In the genomic region with DNA sequence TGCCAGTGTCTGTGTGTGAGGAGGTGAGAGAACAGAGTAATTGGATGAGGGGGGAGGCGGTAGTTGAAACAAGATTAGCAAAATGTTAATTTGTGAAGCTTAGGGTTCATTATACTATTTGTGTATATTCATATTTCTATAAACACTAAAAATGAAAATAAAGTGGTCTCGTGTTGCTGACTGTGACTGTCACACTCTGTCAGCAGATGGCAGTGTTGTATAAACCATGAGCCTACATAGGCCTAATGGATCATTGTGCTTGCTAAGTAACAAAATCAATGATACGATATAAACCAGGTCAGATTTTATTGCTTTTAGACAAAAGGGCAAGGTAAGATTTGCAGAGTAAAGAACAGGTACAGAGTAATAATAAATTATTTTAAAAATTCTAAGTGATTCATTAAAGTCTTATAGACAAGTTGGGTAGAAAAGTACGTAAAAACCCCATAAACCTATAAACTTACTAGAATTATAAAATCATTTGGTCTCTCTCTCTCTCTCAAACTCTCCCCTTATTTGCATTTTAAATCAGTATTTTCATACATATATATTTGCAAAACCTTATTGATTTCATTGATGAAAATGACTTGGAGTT, we compare ENCODE assay signal across 8 cellular contexts.
DNase-seq lines count a peak whose midpoint lies in the region; ATAC-seq and TF ChIP-seq lines count a peak whose summit lies in the region.

No MANE protein-coding gene starts in this region.

- ATAC-seq in GM18868 (IDR thresholded peaks at IDR 0.05; ENCODE audit: unreplicated experiment) (peak; percentile 41), GM21381 (IDR thresholded peaks at IDR 0.05; ENCODE audit: unreplicated experiment) (no peak), HG02981 (IDR thresholded peaks at IDR 0.05; ENCODE audit: unreplicated experiment) (no peak)

- no peaks in the 10 kb centered on the region for H4K20me1 ChIP-seq in fibroblast of lung (ENCODE audit: control insufficient read depth, extremely low read depth, insufficient read depth, low read length)

- H3K36me3 ChIP-seq in fibroblast of lung (ENCODE audit: control insufficient read depth, insufficient read depth, low read length) = no peaks in the 10 kb centered on the region

- no peak overlapping the region for H3K27ac Mint-ChIP-seq in osteocyte (ENCODE audit: unreplicated experiment)

- no peak overlapping the region for H3K4me2 ChIP-seq in fibroblast of lung (ENCODE audit: extremely low read depth, insufficient read depth, low read length)

- H3K4me1 ChIP-seq in fibroblast of lung (ENCODE audit: control insufficient read depth, extremely low read depth, insufficient read depth, low read length) = no peaks in the 10 kb centered on the region

- no peak overlapping the region for H3K27ac ChIP-seq in fibroblast of lung (ENCODE audit: insufficient read depth, low read length)

- no peaks in the 10 kb centered on the region for H3K4me1 Mint-ChIP-seq in osteocyte (ENCODE audit: unreplicated experiment)

- H2AFZ ChIP-seq in fibroblast of lung (ENCODE audit: low read length) = no peak overlapping the region

- no peaks in the 10 kb centered on the region for H3K36me3 Mint-ChIP-seq in osteocyte (ENCODE audit: unreplicated experiment)

- peak; percentile 73 to 80 for TF ChIP-seq CTCF in fibroblast of lung (conservative IDR thresholded peaks at IDR 0.05 in 1 of 2, IDR thresholded peaks at IDR 0.05 in 1 of 2; ENCODE audit: low read depth in 1 of 2, low read length in 2 of 2)
- TF ChIP-seq CTCF in osteocyte (IDR thresholded peaks at IDR 0.05) = peak; percentile 86

- H3K79me2 ChIP-seq in fibroblast of lung (ENCODE audit: control insufficient read depth, insufficient read depth, low read length) = no peaks in the 10 kb centered on the region

- no peaks in the 10 kb centered on the region for H3K9me3 ChIP-seq in fibroblast of lung (ENCODE audit: control insufficient read depth, insufficient read depth, low read depth, low read length)

- DNase-seq in AG08396 (ENCODE audit: low spot score) (peak; percentile 53), NCI-H345 (lab: John Stamatoyannopoulos, UW) (peak; percentile 55), activated T-cell treated with anti-CD3 and anti-CD28 coated beads for 4 hours (peak; percentile 28), fibroblast of lung (ENCODE audit: low read depth in 2 of 2) (peak; percentile 40 to 73), osteocyte (ENCODE audit: extremely low spot score, unreplicated experiment) (no peak)

- H3K4me3 ChIP-seq in fibroblast of lung (replicated peaks in 1 of 4; ENCODE audit: control extremely low read depth in 1 of 4, insufficient read depth in 1 of 4, low read depth in 3 of 4, low read length in 4 of 4) = no peak overlapping the region

- H3K4me3 Mint-ChIP-seq in osteocyte (ENCODE audit: unreplicated experiment) = no peak overlapping the region

- H3K27me3 Mint-ChIP-seq in osteocyte (ENCODE audit: unreplicated experiment) = peaks cover 17% of the 10 kb centered on the region

- no peaks in the 10 kb centered on the region for H3K27me3 ChIP-seq in fibroblast of lung (ENCODE audit: control insufficient read depth, insufficient read depth, low read length)

- no peak overlapping the region for H3K9ac ChIP-seq in fibroblast of lung (ENCODE audit: insufficient read depth, low read length)

- no peaks in the 10 kb centered on the region for H3K9me3 Mint-ChIP-seq in osteocyte (ENCODE audit: unreplicated experiment)
